Comparison of ENCODE assay signal across 1 cellular context in the genomic region with DNA sequence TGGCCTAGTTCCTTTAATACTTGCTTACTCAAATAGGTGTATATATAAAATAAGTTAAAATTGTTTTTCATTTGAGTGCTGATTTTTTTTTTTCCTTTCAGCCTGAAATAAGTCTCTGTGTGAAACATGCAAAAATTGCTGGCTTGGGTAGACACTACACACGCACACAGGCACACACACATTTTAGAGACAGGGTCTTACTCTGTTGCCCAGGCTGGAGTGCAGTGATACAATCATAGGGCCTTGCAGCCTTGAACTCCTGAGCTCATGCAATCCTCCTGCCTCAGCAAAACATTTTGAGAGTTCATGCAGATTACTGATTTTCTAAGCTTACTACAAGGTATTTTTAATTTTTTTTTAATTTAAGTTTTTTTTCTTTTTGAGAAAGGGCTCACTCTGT.
TF ChIP-seq lines count a peak whose summit lies in the region.

No MANE protein-coding gene starts in this region.

TF ChIP-seq in HepG2, 621 proteins besides CTCF, POLR2A, EP300 and RAD21:
- no peak for TF ChIP-seq ZNF619 (CRISPR knock-in tag; IDR thresholded peaks at IDR 0.05)
- TF ChIP-seq ZNF121 (CRISPR knock-in tag; IDR thresholded peaks at IDR 0.05) = peak; percentile 93
- no peak for TF ChIP-seq POLR2AphosphoS5 (IDR thresholded peaks at IDR 0.05; ENCODE audit: low read depth, low read length)
- TF ChIP-seq FOXA1 (IDR thresholded peaks at IDR 0.05) = no peak
- no peak for TF ChIP-seq FOXA1 (CRISPR knock-in tag; IDR thresholded peaks at IDR 0.05)
- peak; percentile 14; the same call in 1 of the 2 replicates for TF ChIP-seq MAFF (IDR thresholded peaks at IDR 0.05; ENCODE audit: low read depth, low read length)
- no peak for TF ChIP-seq ATF7-NPFF (CRISPR knock-in tag; IDR thresholded peaks at IDR 0.05; ENCODE audit: low read depth)
- TF ChIP-seq, protein P1, sequence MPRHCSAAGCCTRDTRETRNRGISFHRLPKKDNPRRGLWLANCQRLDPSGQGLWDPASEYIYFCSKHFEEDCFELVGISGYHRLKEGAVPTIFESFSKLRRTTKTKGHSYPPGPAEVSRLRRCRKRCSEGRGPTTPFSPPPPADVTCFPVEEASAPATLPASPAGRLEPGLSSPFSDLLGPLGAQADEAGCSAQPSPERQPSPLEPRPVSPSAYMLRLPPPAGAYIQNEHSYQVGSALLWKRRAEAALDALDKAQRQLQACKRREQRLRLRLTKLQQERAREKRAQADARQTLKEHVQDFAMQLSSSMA (CRISPR knock-in tag; IDR thresholded peaks at IDR 0.05) = no peak
- TF ChIP-seq SP140L (CRISPR knock-in tag; IDR thresholded peaks at IDR 0.05; ENCODE audit: borderline replicate concordance) = no peak
- TF ChIP-seq U2AF2 (IDR thresholded peaks at IDR 0.05; ENCODE audit: low read depth, low read length) = no peak
- TF ChIP-seq MYNN (CRISPR knock-in tag; IDR thresholded peaks at IDR 0.05; ENCODE audit: low read depth) = no peak
- TF ChIP-seq ZNF713 (CRISPR knock-in tag; IDR thresholded peaks at IDR 0.05) = no peak
